ENCODE assay signal across 8 cellular contexts in genomic region chr2:9474361-9475117, GRCh38. TPM values are rescaled to one million over a fixed set of nuclear protein-coding genes. Genes with fewer than 3 reads are reported as not detected.
DNase-seq lines count a peak whose midpoint lies in the region; ATAC-seq and TF ChIP-seq lines count a peak whose summit lies in the region.

Gene IAH1, plus strand, starts transcription at chr2:9474551. Its CDS starts 16 bp downstream, at chr2:9474567.

- H3K4me3 ChIP-seq in AG04449 (ENCODE audit: low read depth, low read length) = peak within 1 kb of the TSS; percentile 73
- H3K4me3 ChIP-seq in esophagus (ENCODE audit: low read depth in 1 of 2, low read length in 2 of 2) = peak within 1 kb of the TSS; percentile 68 to 78
- peak within 1 kb of the TSS; percentile 69 to 79 for H3K4me3 ChIP-seq in muscle layer of duodenum (ENCODE audit: low read depth in 1 of 2, low read length in 2 of 2)

- TF ChIP-seq CTCF in AG04449 (IDR thresholded peaks at IDR 0.05; ENCODE audit: insufficient read depth, low read length, missing control alignments) = no peak

- ATAC-seq in GM18520 (IDR thresholded peaks at IDR 0.05; ENCODE audit: unreplicated experiment) (peak; percentile 74), HG03039 (IDR thresholded peaks at IDR 0.05; ENCODE audit: unreplicated experiment) (peak; percentile 63)

- H3K36me3 ChIP-seq in esophagus (ENCODE audit: control insufficient read depth in 2 of 2, insufficient read depth in 2 of 2, low read length in 1 of 2) (peaks cover 2 to 3% of the 10 kb centered on the region in 2 donors), muscle layer of duodenum (ENCODE audit: control insufficient read depth in 1 of 2, insufficient read depth in 2 of 2, low read length in 2 of 2) (peaks cover 4 to 7% of the 10 kb centered on the region in 2 donors)

- H3K4me1 ChIP-seq in esophagus (ENCODE audit: control insufficient read depth in 2 of 2, insufficient read depth in 2 of 2, low read length in 1 of 2) = peaks cover 0 to 9% of the 10 kb centered on the region in 2 donors
- peaks cover 0 to 16% of the 10 kb centered on the region in 2 donors for H3K4me1 ChIP-seq in muscle layer of duodenum (ENCODE audit: control insufficient read depth in 1 of 2, insufficient read depth in 2 of 2, low read length in 2 of 2)

- POLR2A ChIA-PET in AG04449 (lab: Yijun Ruan, JAX) = interaction anchor here (0.8 to 1.1 kb wide), 3 partner anchors 51 to 156 kb away, joined by 4 read pairs; partner anchors contain the start of genes ADAM17, CPSF3, ITGB1BP1 and YWHAQ

- CTCF ChIA-PET in AG04449 (lab: Yijun Ruan, JAX) = interaction anchor here (0.9 to 1.2 kb wide), 3 partner anchors 325 to 332 kb away, joined by 3 to 5 read pairs (median 5); no protein-coding TSS in a partner anchor

- no peak for DNase-seq in AG04449 (ENCODE audit: low read depth, low spot score)
- DNase-seq in NK-92 (lab: John Stamatoyannopoulos, UW; ENCODE audit: unreplicated experiment) = peak; percentile 6
- DNase-seq in activated T-cell treated with anti-CD3 and anti-CD28 coated beads, Interleukin-2, amount 50 U/mL, for 1 hour = peak; percentile 83
- peak; percentile 50 to 81 for DNase-seq in stimulated activated CD8-positive, alpha-beta memory T cell treated with anti-CD3 and anti-CD28 coated beads, Interleukin-7, amount 100 ng/mL, for 4 hours (ENCODE audit: low read depth in 2 of 2)

- WGBS in esophagus, 2 donors = 0% methylated on average over 81 to 95 of the region's 95 CpGs

- H3K27ac ChIP-seq in esophagus (ENCODE audit: low read depth in 2 of 2, low read length in 1 of 2) (peak within 1 kb of the TSS; percentile 87 to 91), muscle layer of duodenum (ENCODE audit: low read length) (peak within 1 kb of the TSS; percentile 62)

- H3K9me3 ChIP-seq in esophagus (ENCODE audit: control insufficient read depth in 2 of 2, insufficient read depth in 1 of 2, low read depth in 1 of 2, low read length in 1 of 2) = no peaks in the 10 kb centered on the region
- no peaks in the 10 kb centered on the region for H3K9me3 ChIP-seq in muscle layer of duodenum (ENCODE audit: control insufficient read depth in 1 of 2, low read length in 2 of 2)

- no peaks in the 10 kb centered on the region for H3K27me3 ChIP-seq in esophagus (ENCODE audit: control insufficient read depth in 1 of 2, insufficient read depth in 2 of 2, low read length in 2 of 2)
- no peaks in the 10 kb centered on the region for H3K27me3 ChIP-seq in muscle layer of duodenum (ENCODE audit: low read depth, low read length)

RNA-seq across cellular contexts. Expression of gene IAH1, which starts in this region (rescaled TPM):
- 10 to 100 TPM; 36.2 to 42.2 TPM for polyA plus RNA-seq in esophagus
